ENCODE assay signal across 24 cellular contexts in the genomic region with DNA sequence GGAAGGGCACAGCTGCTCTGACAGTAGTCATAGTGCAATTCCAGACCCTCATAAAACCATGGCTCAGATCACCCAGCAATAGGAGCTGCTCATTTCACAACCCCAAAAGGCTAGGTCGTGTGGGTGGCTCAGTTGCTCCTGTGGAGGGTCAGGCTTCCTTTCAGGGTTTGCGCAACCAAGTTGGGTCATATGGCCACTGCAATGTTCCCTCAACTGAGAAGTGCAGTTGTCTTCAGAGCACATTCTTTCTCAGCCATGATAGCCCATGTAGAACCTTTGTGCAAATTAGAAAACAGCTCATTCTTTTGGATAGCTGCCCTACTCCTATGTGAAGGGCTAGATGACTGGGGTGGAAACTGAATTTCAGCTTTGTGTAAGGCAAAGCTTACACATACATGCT. TPM values are rescaled to one million over a fixed set of nuclear protein-coding genes. Genes with fewer than 3 reads are reported as not detected.
DNase-seq lines count a peak whose midpoint lies in the region; ATAC-seq, FAIRE-seq and TF ChIP-seq lines count a peak whose summit lies in the region.
"Had no signal": no experiment of that assay in that cellular context is flagged by ENCODE, and none has a peak within 500 bp of the region (broad histone marks: within the 10 kb centered on the region; RNA-seq: fewer than 3 reads in every experiment).

No MANE protein-coding gene starts in this region.

- no peaks in the 10 kb centered on the region for H3K79me1 ChIP-seq in neuronal stem cell (ENCODE audit: low read depth, low read length)

- H3K9me3 ChIP-seq in lower lobe of right lung (no peaks in the 10 kb centered on the region), neuronal stem cell (replicated peaks in 1 of 2; ENCODE audit: control insufficient read depth in 2 of 2, insufficient read depth in 1 of 2, low read depth in 1 of 2, low read length in 2 of 2) (no peaks in the 10 kb centered on the region)
- H3K9me3 ChIP-seq: psoas muscle, upper lobe of left lung had no signal

- FAIRE-seq in GM12892 (lab: Jason Lieb, UNC): no peak
- FAIRE-seq: HTR-8/SVneo had no signal

- peak; percentile 61 to 67 for ATAC-seq in lower lobe of right lung
- ATAC-seq: activated CD8-positive, alpha-beta T cell treated with anti-CD3 and anti-CD28 coated beads for 36 hours; psoas muscle had no signal

- no peak overlapping the region for H4K91ac ChIP-seq in neuronal stem cell (ENCODE audit: low read depth, low read length, poor library complexity)

- no CpG with 5 or more reads among the region's 2 CpGs for WGBS in neuronal stem cell (ENCODE audit: extremely low coverage in 2 of 2, insufficient read length in 2 of 2, insufficient replicate concordance in 1 of 2), 2 donors

- H3K23ac ChIP-seq in neuronal stem cell (ENCODE audit: low read depth, low read length, poor library complexity): no peak overlapping the region

- H3K36me3 ChIP-seq in lower lobe of right lung (no peaks in the 10 kb centered on the region), neuronal stem cell (replicated peaks in 1 of 2; ENCODE audit: control insufficient read depth in 2 of 2, insufficient read depth in 2 of 2, low read length in 2 of 2) (no peaks in the 10 kb centered on the region)
- H3K36me3 ChIP-seq: upper lobe of left lung had no signal

- no peak for TF ChIP-seq CTCF in lower lobe of right lung (IDR thresholded peaks at IDR 0.05)

- no peak for TF ChIP-seq POLR2A in GM12892 (IDR thresholded peaks at IDR 0.05; ENCODE audit: low read depth, low read length)

- intact Hi-C loops in lower lobe of right lung (cut with DNase I): no loop called here

- H3K9ac ChIP-seq in neuronal stem cell (ENCODE audit: low read depth, low read length, poor library complexity): no peak overlapping the region

- H3K27me3 ChIP-seq in lower lobe of right lung (ENCODE audit: low read depth) (no peaks in the 10 kb centered on the region), neuronal stem cell (ENCODE audit: control insufficient read depth in 3 of 3, insufficient read depth in 3 of 3, low read depth in 1 of 3, low read length in 3 of 3) (peaks cover 0 to 6% (median 0%) of the 10 kb centered on the region in 3 experiments)
- H3K27me3 ChIP-seq: upper lobe of left lung had no signal

- no peak overlapping the region for H2BK12ac ChIP-seq in neuronal stem cell (ENCODE audit: low read length)

- DNase-seq in GF-D8 (lab: John Stamatoyannopoulos, UW): peak; percentile 41
- peak; percentile 95 for DNase-seq in MV-4-11 (lab: John Stamatoyannopoulos, UW)
- peak; percentile 94 for DNase-seq in SKM-1 treated with dmso at 0.1 percent for 144 hours (lab: John Stamatoyannopoulos, UW; ENCODE audit: unreplicated experiment)
- peak; percentile 65 for DNase-seq in lower lobe of right lung
- no peak for DNase-seq in activated T-cell treated with anti-CD3 and anti-CD28 coated beads, Interleukin-2, amount 50 U/mL, for 1 hour
- no peak for DNase-seq in substantia nigra (lab: John Stamatoyannopoulos, UW)
- no peak for DNase-seq in neuronal stem cell (ENCODE audit: low spot score)
- no peak for DNase-seq in GM12892 (ENCODE audit: insufficient read length)
- DNase-seq: activated CD4-positive, CD25-positive, alpha-beta regulatory T cell; activated CD8-positive, alpha-beta T cell treated with anti-CD3 and anti-CD28 coated beads for 36 hours; activated naive CD4-positive, alpha-beta T cell; activated T-cell treated with anti-CD3 and anti-CD28 coated beads, Interleukin-2, amount 50 U/mL, for 24 hours; anterior cingulate cortex; central memory CD4-positive, alpha-beta T cell; H9; NCI-H1417 treated with DMSO at 0.1 percent for 48 hours; NCI-H524; psoas muscle; stimulated activated CD4-positive, alpha-beta T cell treated with anti-CD3 and anti-CD28 coated beads, Interleukin-12 subunit alpha, Interleukin-12 subunit beta, amount 100 ng/mL, for 4 hours had no signal

- H3K18ac ChIP-seq in neuronal stem cell (ENCODE audit: low read length): no peak overlapping the region

- no peak overlapping the region for H2BK120ac ChIP-seq in neuronal stem cell (ENCODE audit: low read depth, low read length)

- H3K4me1 ChIP-seq in lower lobe of right lung (no peaks in the 10 kb centered on the region), neuronal stem cell (ENCODE audit: control insufficient read depth in 2 of 2, insufficient read depth in 1 of 2, low read depth in 1 of 2, low read length in 2 of 2) (no peaks in the 10 kb centered on the region)
- H3K4me1 ChIP-seq: psoas muscle had no signal

- no peak overlapping the region for H3K4me2 ChIP-seq in neuronal stem cell (ENCODE audit: insufficient read depth, low read length, poor library complexity, severe bottlenecking)

- H3K4ac ChIP-seq in neuronal stem cell (ENCODE audit: low read length): no peak overlapping the region

- no peak overlapping the region for H2AFZ ChIP-seq in neuronal stem cell (ENCODE audit: low read length)

- no peak overlapping the region for H2BK5ac ChIP-seq in neuronal stem cell (ENCODE audit: low read length)

- H2AK5ac ChIP-seq in neuronal stem cell (ENCODE audit: low read depth, low read length): no peak overlapping the region

- no peak overlapping the region for H2BK15ac ChIP-seq in neuronal stem cell (ENCODE audit: low read length)

- no peak overlapping the region for H3K14ac ChIP-seq in neuronal stem cell (ENCODE audit: low read length)

- no peak overlapping the region for H4K8ac ChIP-seq in neuronal stem cell (ENCODE audit: low read depth, low read length)

- no peak overlapping the region for H3K4me3 ChIP-seq in lower lobe of right lung
- no peak overlapping the region for H3K4me3 ChIP-seq in neuronal stem cell (ENCODE audit: low read length in 2 of 2)
- H3K4me3 ChIP-seq: psoas muscle, upper lobe of left lung had no signal

- no peak overlapping the region for H3K27ac ChIP-seq in lower lobe of right lung
- no peak overlapping the region for H3K27ac ChIP-seq in substantia nigra (ENCODE audit: low read depth, low read length, poor library complexity, severe bottlenecking)
- no peak overlapping the region for H3K27ac ChIP-seq in neuronal stem cell (replicated peaks; ENCODE audit: low read length)
- H3K27ac ChIP-seq: psoas muscle, upper lobe of left lung had no signal

RNA-seq across cellular contexts. Expression of a gene that starts 3.2 kb away (rescaled TPM):
- total RNA-seq in lower lobe of right lung: not detected
- polyA plus RNA-seq in neuronal stem cell (2013, experiment 1 of 2): not detected
- polyA plus RNA-seq in neuronal stem cell (2013, experiment 2 of 2): not detected
- not detected for polyA plus RNA-seq in GM12892 (2012; ENCODE audit: missing spikeins)
- total RNA-seq: activated CD8-positive, alpha-beta T cell treated with anti-CD3 and anti-CD28 coated beads for 36 hours; H9; psoas muscle; SK-MEL-5 had no signal
- polyA plus RNA-seq: neural cell, psoas muscle had no signal

RNA-seq across cellular contexts. Expression of a gene that starts 48.2 kb away (rescaled TPM):
- not detected for total RNA-seq in lower lobe of right lung
- not detected for polyA plus RNA-seq in neuronal stem cell (2013, experiment 1 of 2)
- polyA plus RNA-seq in neuronal stem cell (2013, experiment 2 of 2): not detected
- polyA plus RNA-seq in GM12892 (2012; ENCODE audit: missing spikeins): not detected
- total RNA-seq: activated CD8-positive, alpha-beta T cell treated with anti-CD3 and anti-CD28 coated beads for 36 hours; H9; mesothelial cell of epicardium; psoas muscle; SK-MEL-5; upper lobe of left lung had no signal
- polyA plus RNA-seq: neural cell, psoas muscle had no signal

RNA-seq across cellular contexts. Expression of a gene that starts 53.7 kb away (rescaled TPM):
- total RNA-seq in lower lobe of right lung: not detected
- not detected for polyA plus RNA-seq in neuronal stem cell (2013, experiment 1 of 2)
- polyA plus RNA-seq in neuronal stem cell (2013, experiment 2 of 2): not detected
- polyA plus RNA-seq in GM12892 (2012; ENCODE audit: missing spikeins): 0.23 TPM
- total RNA-seq: activated CD8-positive, alpha-beta T cell treated with anti-CD3 and anti-CD28 coated beads for 36 hours; mesothelial cell of epicardium; psoas muscle; SK-MEL-5 had no signal
- polyA plus RNA-seq: neural cell had no signal

Comparison
In these comparisons a context has a peak if more than half of its experiments do, and no peak if none do; other contexts are left out.
1. DNase-seq: peak in GF-D8 (single experiment), MV-4-11 (single experiment), SKM-1 treated with dmso at 0.1 percent for 144 hours (single experiment) and lower lobe of right lung (single experiment); none in activated T-cell treated with anti-CD3 and anti-CD28 coated beads, Interleukin-2, amount 50 U/mL, for 1 hour (single experiment), substantia nigra (0 of 49), neuronal stem cell (single experiment) and GM12892 (single experiment).